In genomic region chr4:171719691-171720090, GRCh38 we compare ENCODE assay signal across 27 cellular contexts.
"Had no signal": no experiment of that assay in that cellular context is flagged by ENCODE, and none has a peak within 500 bp of the region (broad histone marks: within the 10 kb centered on the region; RNA-seq: fewer than 3 reads in every experiment).

No MANE protein-coding gene starts in this region.

- H3K27me3 ChIP-seq: left lung, pancreas, right atrium auricular region, right lobe of liver, transverse colon, upper lobe of left lung, vagina had no signal

- H3K4me1 ChIP-seq: left lung, lower lobe of right lung, pancreas, prostate gland, right atrium auricular region, right lobe of liver, transverse colon, upper lobe of left lung, vagina had no signal

- H3K27ac ChIP-seq: left lung, lower lobe of right lung, pancreas, prostate gland, right atrium auricular region, right lobe of liver, transverse colon, upper lobe of left lung, vagina had no signal

- H3K36me3 ChIP-seq: left lung, lower lobe of right lung, pancreas, prostate gland, right atrium auricular region, right lobe of liver, transverse colon, upper lobe of left lung, vagina had no signal

- H3K9me3 ChIP-seq: lower lobe of right lung, pancreas, prostate gland, right atrium auricular region, right lobe of liver, transverse colon, vagina had no signal

- H3K4me3 ChIP-seq: left lung, lower lobe of right lung, pancreas, prostate gland, right atrium auricular region, right lobe of liver, smooth muscle cell, transverse colon, upper lobe of left lung, vagina had no signal

- DNase-seq: hypothalamus; immature natural killer cell; kidney; left colon; left lung; lower lobe of right lung; mammary epithelial cell; mesenchymal stem cell; naive B cell; natural killer cell; nucleus accumbens; pancreas; posterior cingulate gyrus; right lobe of liver; stimulated activated CD4-positive, alpha-beta T cell treated with anti-CD3 and anti-CD28 coated beads, Interleukin-1b, Interleukin-23, amount 100 ng/mL, for 48 hours; stimulated activated CD4-positive, alpha-beta T cell treated with anti-CD3 and anti-CD28 coated beads, Interleukin-2, amount 100 ng/mL, for 48 hours; stimulated activated CD4-positive, alpha-beta T cell treated with anti-CD3 and anti-CD28 coated beads, Interleukin-4, amount 100 ng/mL, for 4 hours; stimulated activated CD8-positive, alpha-beta memory T cell treated with anti-CD3 and anti-CD28 coated beads, Interleukin-4, amount 100 ng/mL, for 48 hours; stimulated activated naive CD4-positive, alpha-beta T cell treated with Interleukin-2 at 50 U/mL for 16 hours; stimulated activated naive CD8-positive, alpha-beta T cell treated with anti-CD3 and anti-CD28 coated beads, Interleukin-15, amount 100 ng/mL, for 72 hours; substantia nigra; transverse colon; upper lobe of left lung had no signal
